1 cellular context compared by ENCODE assay signal in the genomic region with DNA sequence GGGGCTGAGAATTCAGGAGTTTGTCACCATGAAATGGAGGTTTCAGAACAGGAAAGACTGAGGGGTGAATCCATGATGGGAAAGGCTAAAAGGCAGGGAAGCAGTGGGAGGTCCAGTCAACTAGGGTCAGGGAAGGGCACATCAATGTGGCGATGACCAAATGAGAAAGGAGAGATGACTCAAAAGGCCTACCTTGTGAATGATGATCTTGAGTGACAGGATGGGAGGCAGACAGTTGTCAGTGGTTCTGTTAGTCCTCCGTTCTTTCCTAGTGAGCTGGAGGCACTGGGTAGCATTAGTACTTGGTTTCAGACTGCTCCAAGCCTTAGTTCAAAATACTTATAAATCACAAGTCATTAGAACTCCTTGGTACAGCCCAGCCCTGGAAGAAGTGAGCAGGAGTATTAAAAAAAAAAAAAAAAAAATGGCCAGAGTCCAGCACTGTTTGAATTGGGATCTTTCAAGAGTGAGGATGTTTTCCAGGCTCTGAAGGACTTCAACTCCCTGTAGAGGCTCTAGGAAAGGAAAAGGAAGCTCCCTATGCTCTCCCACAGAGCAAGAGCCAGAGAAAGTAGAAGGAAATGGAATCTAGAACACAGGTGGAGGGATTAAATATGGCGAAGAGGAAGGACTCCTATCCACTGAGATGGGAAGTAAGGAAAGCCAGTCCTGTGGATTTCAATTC.
TF ChIP-seq lines count a peak whose summit lies in the region.

No MANE protein-coding gene starts in this region.

TF ChIP-seq in IMR-90, 13 proteins besides CTCF, POLR2A, EP300 and RAD21:
- TF ChIP-seq MXI1 (IDR thresholded peaks at IDR 0.05; ENCODE audit: borderline replicate concordance, low read depth, low read length) (no peak), CHD1 (IDR thresholded peaks at IDR 0.05; ENCODE audit: low read depth, low read length) (no peak), NFE2L2 (IDR thresholded peaks at IDR 0.05; ENCODE audit: low read depth, low read length) (no peak), RCOR1 (IDR thresholded peaks at IDR 0.05; ENCODE audit: insufficient replicate concordance, low read length) (no peak), FOS (IDR thresholded peaks at IDR 0.05; ENCODE audit: low read depth, low read length) (no peak), MAFK (IDR thresholded peaks at IDR 0.05; ENCODE audit: low read depth, low read length) (no peak), MAZ (IDR thresholded peaks at IDR 0.05; ENCODE audit: borderline replicate concordance, low read depth, low read length) (no peak), BHLHE40 (IDR thresholded peaks at IDR 0.05; ENCODE audit: low read depth, low read length) (no peak), RFX5 (IDR thresholded peaks at IDR 0.05; ENCODE audit: low read depth, low read length) (no peak), CEBPB (IDR thresholded peaks at IDR 0.05; ENCODE audit: low read depth, low read length) (no peak), SMC3 (IDR thresholded peaks at IDR 0.05; ENCODE audit: low read depth, low read length) (no peak)
- TF ChIP-seq, protein P1, sequence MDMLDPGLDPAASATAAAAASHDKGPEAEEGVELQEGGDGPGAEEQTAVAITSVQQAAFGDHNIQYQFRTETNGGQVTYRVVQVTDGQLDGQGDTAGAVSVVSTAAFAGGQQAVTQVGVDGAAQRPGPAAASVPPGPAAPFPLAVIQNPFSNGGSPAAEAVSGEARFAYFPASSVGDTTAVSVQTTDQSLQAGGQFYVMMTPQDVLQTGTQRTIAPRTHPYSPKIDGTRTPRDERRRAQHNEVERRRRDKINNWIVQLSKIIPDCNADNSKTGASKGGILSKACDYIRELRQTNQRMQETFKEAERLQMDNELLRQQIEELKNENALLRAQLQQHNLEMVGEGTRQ (IDR thresholded peaks at IDR 0.05; ENCODE audit: low read depth, low read length), result no peak
- TF ChIP-seq, protein P2, sequence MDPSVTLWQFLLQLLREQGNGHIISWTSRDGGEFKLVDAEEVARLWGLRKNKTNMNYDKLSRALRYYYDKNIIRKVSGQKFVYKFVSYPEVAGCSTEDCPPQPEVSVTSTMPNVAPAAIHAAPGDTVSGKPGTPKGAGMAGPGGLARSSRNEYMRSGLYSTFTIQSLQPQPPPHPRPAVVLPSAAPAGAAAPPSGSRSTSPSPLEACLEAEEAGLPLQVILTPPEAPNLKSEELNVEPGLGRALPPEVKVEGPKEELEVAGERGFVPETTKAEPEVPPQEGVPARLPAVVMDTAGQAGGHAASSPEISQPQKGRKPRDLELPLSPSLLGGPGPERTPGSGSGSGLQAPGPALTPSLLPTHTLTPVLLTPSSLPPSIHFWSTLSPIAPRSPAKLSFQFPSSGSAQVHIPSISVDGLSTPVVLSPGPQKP (IDR thresholded peaks at IDR 0.05; ENCODE audit: borderline replicate concordance, low read depth, low read length), result no peak
